ENCODE assay signal across 28 cellular contexts in genomic region chr3:188620752-188621151, GRCh38.
DNase-seq lines count a peak whose midpoint lies in the region; ATAC-seq, FAIRE-seq and TF ChIP-seq lines count a peak whose summit lies in the region.
"Had no signal": no experiment of that assay in that cellular context is flagged by ENCODE, and none has a peak within 500 bp of the region (broad histone marks: within the 10 kb centered on the region; RNA-seq: fewer than 3 reads in every experiment).

No MANE protein-coding gene starts in this region.

- no peak for TF ChIP-seq CTCF in stomach (IDR thresholded peaks at IDR 0.05)

- WGBS in small intestine, 3 donors, result 94 to 96% (median 96%) methylated on average over 2 of the region's 2 CpGs
- 98 to 100% (median 99%) methylated on average over 2 of the region's 2 CpGs for WGBS in stomach, 5 donors

- H3K27me3 ChIP-seq in small intestine (ENCODE audit: control insufficient read depth in 2 of 2, insufficient read depth in 2 of 2, low read length in 2 of 2) (no peaks in the 10 kb centered on the region), stomach (no peaks in the 10 kb centered on the region)
- H3K27me3 ChIP-seq: BE2C, BLaER1 had no signal

- intact Hi-C loops in stomach (cut with DNase I; ENCODE audit: low total_unique reads), result no loop called here

- peaks cover 3% of the 10 kb centered on the region for H3K4me1 Mint-ChIP-seq in activated T-cell treated with anti-CD3 and anti-CD28 coated beads, Interleukin-2, amount 50 U/mL, for 4 hours (ENCODE audit: low read depth)
- H3K4me1 Mint-ChIP-seq in stimulated activated naive CD8-positive, alpha-beta T cell treated with anti-CD3 and anti-CD28 coated beads, Interleukin-15, amount 100 ng/mL, for 72 hours, result no peaks in the 10 kb centered on the region

- H3K27ac Mint-ChIP-seq in stimulated activated naive CD8-positive, alpha-beta T cell treated with anti-CD3 and anti-CD28 coated beads, Interleukin-15, amount 100 ng/mL, for 72 hours, result no peak overlapping the region
- H3K27ac Mint-ChIP-seq: CD14-positive monocyte; CD4-positive, alpha-beta memory T cell; CD4-positive, CD25-positive, alpha-beta regulatory T cell had no signal

- TF ChIP-seq POLR2A in stomach (IDR thresholded peaks at IDR 0.05), result no peak

- H3K4me3 ChIP-seq in small intestine (ENCODE audit: low read depth in 1 of 2, low read length in 2 of 2) (no peak overlapping the region), stomach (no peak overlapping the region)
- H3K4me3 ChIP-seq: BLaER1, GM12878 had no signal

- H3K9me3 ChIP-seq in small intestine (ENCODE audit: control insufficient read depth, low read depth) (no peaks in the 10 kb centered on the region), stomach (no peaks in the 10 kb centered on the region)
- H3K9me3 ChIP-seq: BE2C, BLaER1 had no signal

- no peak overlapping the region for H3K27ac ChIP-seq in small intestine (ENCODE audit: low read depth in 1 of 2, low read length in 1 of 2)
- H3K27ac ChIP-seq in stomach, result no peak overlapping the region
- H3K27ac ChIP-seq: BLaER1 had no signal

- H3K36me3 Mint-ChIP-seq in activated T-cell treated with anti-CD3 and anti-CD28 coated beads, Interleukin-2, amount 50 U/mL, for 4 hours (ENCODE audit: insufficient read depth), result peaks cover 5% of the 10 kb centered on the region
- H3K36me3 Mint-ChIP-seq: CD4-positive, CD25-positive, alpha-beta regulatory T cell had no signal

- FAIRE-seq in colon (lab: Jason Lieb, UNC) (peak; percentile 24), small intestine (lab: Jason Lieb, UNC) (no peak)
- FAIRE-seq: A204.1, GM12878, GM12892, GM18507 had no signal

- no peak for TF ChIP-seq EP300 in stomach (IDR thresholded peaks at IDR 0.05)

- ATAC-seq in activated T-cell treated with anti-CD3 and anti-CD28 coated beads, Interleukin-2, amount 50 U/mL, for 4 hours, result peak; percentile 65 to 69
- ATAC-seq in stimulated activated naive CD8-positive, alpha-beta T cell treated with anti-CD3 and anti-CD28 coated beads, Interleukin-15, amount 100 ng/mL, for 72 hours, result peak; percentile 42
- ATAC-seq in stimulated activated naive CD8-positive, alpha-beta T cell treated with anti-CD3 and anti-CD28 coated beads, Interleukin-15, Interleukin-2, amounts not matched to agents 100 U/mL and 50 U/mL, for 24 hours, result no peak
- ATAC-seq: GM12878 had no signal

- no peaks in the 10 kb centered on the region for H3K27me3 Mint-ChIP-seq in activated T-cell treated with anti-CD3 and anti-CD28 coated beads, Interleukin-2, amount 50 U/mL, for 4 hours (ENCODE audit: low read depth)
- no peaks in the 10 kb centered on the region for H3K27me3 Mint-ChIP-seq in stimulated activated naive CD8-positive, alpha-beta T cell treated with anti-CD3 and anti-CD28 coated beads, Interleukin-15, amount 100 ng/mL, for 72 hours
- H3K27me3 Mint-ChIP-seq: CD4-positive, alpha-beta memory T cell; CD4-positive, CD25-positive, alpha-beta regulatory T cell; CD8-positive, alpha-beta memory T cell had no signal

- no peak for DNase-seq in activated T-cell treated with anti-CD3 and anti-CD28 coated beads, Interleukin-2, amount 50 U/mL, for 4 hours
- no peak for DNase-seq in activated T-cell treated with anti-CD3 and anti-CD28 coated beads, Interleukin-2, amount 50 U/mL, for 1 hour
- no peak for DNase-seq in stimulated activated naive CD8-positive, alpha-beta T cell treated with anti-CD3 and anti-CD28 coated beads, Interleukin-15, amount 100 ng/mL, for 72 hours
- no peak for DNase-seq in stimulated activated naive CD8-positive, alpha-beta T cell treated with anti-CD3 and anti-CD28 coated beads, Interleukin-15, Interleukin-2, amounts not matched to agents 100 U/mL and 50 U/mL, for 24 hours
- no peak for DNase-seq in small intestine
- no peak for DNase-seq in stomach
- DNase-seq: 8988T; ACHN; BE2C; C1 segment of cervical spinal cord; CD4-positive, alpha-beta memory T cell; CD4-positive, CD25-positive, alpha-beta regulatory T cell; CD8-positive, alpha-beta memory T cell; COR-L47; DMS 273 treated with DMSO at 0.1 percent for 48 hours; DMS153; DMS53; DMS79; DND-41; EL; GDM1 had no signal

- no peak overlapping the region for H3K4me3 Mint-ChIP-seq in activated T-cell treated with anti-CD3 and anti-CD28 coated beads, Interleukin-2, amount 50 U/mL, for 4 hours
- H3K4me3 Mint-ChIP-seq in stimulated activated naive CD8-positive, alpha-beta T cell treated with anti-CD3 and anti-CD28 coated beads, Interleukin-15, amount 100 ng/mL, for 72 hours, result no peak overlapping the region
- H3K4me3 Mint-ChIP-seq: CD14-positive monocyte; CD4-positive, alpha-beta memory T cell; CD4-positive, CD25-positive, alpha-beta regulatory T cell; CD8-positive, alpha-beta memory T cell had no signal

- H3K4me1 ChIP-seq in small intestine (ENCODE audit: control insufficient read depth in 2 of 2, insufficient read depth in 1 of 2, low read depth in 1 of 2, low read length in 1 of 2) (no peaks in the 10 kb centered on the region), stomach (peaks cover 8 to 44% (median 19%) of the 10 kb centered on the region in 4 donors)
- H3K4me1 ChIP-seq: BE2C, BLaER1 had no signal

- H3K36me3 ChIP-seq in small intestine (ENCODE audit: control insufficient read depth in 2 of 2, insufficient read depth in 2 of 2, low read length in 2 of 2) (no peaks in the 10 kb centered on the region), stomach (no peaks in the 10 kb centered on the region)
- H3K36me3 ChIP-seq: BE2C, BLaER1 had no signal

- H3K9me3 Mint-ChIP-seq in activated T-cell treated with anti-CD3 and anti-CD28 coated beads, Interleukin-2, amount 50 U/mL, for 4 hours, result no peaks in the 10 kb centered on the region
- no peaks in the 10 kb centered on the region for H3K9me3 Mint-ChIP-seq in stimulated activated naive CD8-positive, alpha-beta T cell treated with anti-CD3 and anti-CD28 coated beads, Interleukin-15, amount 100 ng/mL, for 72 hours
- H3K9me3 Mint-ChIP-seq: CD4-positive, alpha-beta memory T cell; CD8-positive, alpha-beta memory T cell had no signal
